ENCODE assay signal across 8 cellular contexts in the genomic region with DNA sequence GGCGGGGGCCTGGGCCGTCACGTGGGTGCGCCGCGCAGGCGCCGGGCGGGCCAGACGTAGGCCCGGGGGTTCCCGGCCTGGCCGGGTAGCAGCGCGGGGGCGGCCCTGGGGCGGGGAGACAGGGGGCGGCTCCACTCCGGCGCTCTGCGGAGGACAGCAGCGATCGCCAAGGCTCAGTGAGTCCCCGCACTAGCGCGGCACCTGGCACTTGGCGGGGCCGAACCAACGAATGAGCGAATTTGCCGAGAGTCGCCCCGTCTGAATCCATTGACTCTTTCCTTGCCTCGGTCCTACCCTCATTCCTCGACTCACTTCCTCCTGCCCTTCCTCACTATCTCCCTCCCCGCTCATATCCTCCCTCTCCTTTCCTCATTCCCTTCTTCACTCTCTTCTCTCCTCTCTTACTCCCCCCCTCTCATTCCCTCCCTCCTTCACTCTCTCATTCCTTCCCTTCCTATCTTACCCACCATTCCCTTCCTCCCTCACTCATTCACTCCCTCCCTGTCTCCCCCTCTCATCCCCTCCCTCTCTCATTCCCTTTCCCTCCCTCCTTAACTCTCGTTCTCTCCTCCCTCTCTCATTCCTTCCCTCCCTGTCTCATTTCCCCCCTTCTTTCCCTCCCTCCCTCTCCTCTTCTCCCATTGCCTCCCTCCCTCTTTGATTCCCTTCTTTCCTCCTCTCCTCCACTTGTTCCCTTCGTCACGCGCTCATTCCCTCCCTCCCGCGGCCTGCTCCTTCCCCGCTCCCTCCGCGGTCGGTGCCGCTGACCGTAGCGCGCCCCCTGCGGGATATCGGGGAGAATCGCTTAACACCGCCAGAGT. TPM values are rescaled to one million over a fixed set of nuclear protein-coding genes. Genes with fewer than 3 reads are reported as not detected.
A peak's percentile ranks its signal among the peaks of the same experiment; 100 is the strongest.
DNase-seq lines count a peak whose midpoint lies in the region; ATAC-seq and TF ChIP-seq lines count a peak whose summit lies in the region.

No MANE protein-coding gene starts in this region.

- peak; percentile 73 for TF ChIP-seq CTCF in fibroblast of pulmonary artery (IDR thresholded peaks at IDR 0.05; ENCODE audit: low read length, missing control alignments)

- peak; percentile 75 for ATAC-seq in GM21786 (IDR thresholded peaks at IDR 0.05; ENCODE audit: unreplicated experiment)
- peak; percentile 97 to 98 for ATAC-seq in natural killer cell treated with Interleukin-12 subunit alpha and Interleukin-12 subunit beta and Interleukin-15 and Interleukin-18, amount 100 ng/mL, for 72 hours

- no peaks in the 10 kb centered on the region for H3K27me3 Mint-ChIP-seq in natural killer cell treated with Interleukin-12 subunit alpha and Interleukin-12 subunit beta and Interleukin-15 and Interleukin-18, amount 100 ng/mL, for 72 hours

- H3K4me3 Mint-ChIP-seq in natural killer cell treated with Interleukin-12 subunit alpha and Interleukin-12 subunit beta and Interleukin-15 and Interleukin-18, amount 100 ng/mL, for 72 hours: peak overlapping the region; percentile 95

- H3K4me3 ChIP-seq in fibroblast of pulmonary artery (replicated peaks; ENCODE audit: low read depth, low read length): peak overlapping the region; percentile 72

- H3K4me1 Mint-ChIP-seq in natural killer cell treated with Interleukin-12 subunit alpha and Interleukin-12 subunit beta and Interleukin-15 and Interleukin-18, amount 100 ng/mL, for 72 hours (ENCODE audit: low read depth in 2 of 2): peaks cover 19 to 26% of the 10 kb centered on the region in 2 donors

- DNase-seq in Daoy (ENCODE audit: low read depth) (peak; percentile 96), Kasumi-1 (lab: John Stamatoyannopoulos, UW) (peak; percentile 100), RPMI8226 (peak; percentile 76), fibroblast of pulmonary artery (ENCODE audit: low read depth) (peak; percentile 90)
- DNase-seq in activated effector memory CD4-positive, alpha-beta T cell treated with Interleukin-2 at 50 U/mL for 16 hours: peak; percentile 86
- peak; percentile 98 for DNase-seq in natural killer cell treated with Interleukin-12 subunit alpha and Interleukin-12 subunit beta and Interleukin-15 and Interleukin-18, amount 100 ng/mL, for 72 hours (ENCODE audit: low spot score)
- peak; percentile 92 for DNase-seq in stimulated activated naive CD4-positive, alpha-beta T cell treated with Interleukin-2 at 50 U/mL for 16 hours (lab: John Stamatoyannopoulos, UW)

- peak overlapping the region; percentile 60 to 88 for H3K27ac Mint-ChIP-seq in natural killer cell treated with Interleukin-12 subunit alpha and Interleukin-12 subunit beta and Interleukin-15 and Interleukin-18, amount 100 ng/mL, for 72 hours

- no peaks in the 10 kb centered on the region for H3K9me3 Mint-ChIP-seq in natural killer cell treated with Interleukin-12 subunit alpha and Interleukin-12 subunit beta and Interleukin-15 and Interleukin-18, amount 100 ng/mL, for 72 hours

- H3K36me3 Mint-ChIP-seq in natural killer cell treated with Interleukin-12 subunit alpha and Interleukin-12 subunit beta and Interleukin-15 and Interleukin-18, amount 100 ng/mL, for 72 hours: no peaks in the 10 kb centered on the region

RNA-seq across cellular contexts. Expression of a gene that starts 0.5 kb away (rescaled TPM):
- 7.4 and 31.1 TPM in 2 replicates for total RNA-seq in Daoy (2014; rRNA removed; shearing (Covaris generic))
- 10 to 100 TPM; 15.9 to 21.0 TPM for total RNA-seq in natural killer cell treated with Interleukin-12 subunit alpha and Interleukin-12 subunit beta and Interleukin-15 and Interleukin-18, amount 100 ng/mL, for 72 hours

RNA-seq across cellular contexts. Expression of a gene that starts 11.3 kb away (rescaled TPM):
- total RNA-seq in Daoy (2014; rRNA removed; shearing (Covaris generic)): 23.4 and 24.5 TPM in 2 replicates
- total RNA-seq in natural killer cell treated with Interleukin-12 subunit alpha and Interleukin-12 subunit beta and Interleukin-15 and Interleukin-18, amount 100 ng/mL, for 72 hours: 100 to 1,000 TPM; 171 to 178 TPM

RNA-seq across cellular contexts. Expression of a gene that starts 58.4 kb away (rescaled TPM):
- 9.3 and 9.5 TPM in 2 replicates for total RNA-seq in Daoy (2014; rRNA removed; shearing (Covaris generic))
- under 1 TPM in 1 of 2 donors, not detected in 1; 0.48 TPM for total RNA-seq in natural killer cell treated with Interleukin-12 subunit alpha and Interleukin-12 subunit beta and Interleukin-15 and Interleukin-18, amount 100 ng/mL, for 72 hours

Comparison
In these comparisons a context has a peak if more than half of its experiments do, and no peak if none do; other contexts are left out.
1. Peak in every context shown above with its lines: DNase-seq, ATAC-seq and H3K4me3 ChIP-seq.